22 cellular contexts compared by ENCODE assay signal in the genomic region with DNA sequence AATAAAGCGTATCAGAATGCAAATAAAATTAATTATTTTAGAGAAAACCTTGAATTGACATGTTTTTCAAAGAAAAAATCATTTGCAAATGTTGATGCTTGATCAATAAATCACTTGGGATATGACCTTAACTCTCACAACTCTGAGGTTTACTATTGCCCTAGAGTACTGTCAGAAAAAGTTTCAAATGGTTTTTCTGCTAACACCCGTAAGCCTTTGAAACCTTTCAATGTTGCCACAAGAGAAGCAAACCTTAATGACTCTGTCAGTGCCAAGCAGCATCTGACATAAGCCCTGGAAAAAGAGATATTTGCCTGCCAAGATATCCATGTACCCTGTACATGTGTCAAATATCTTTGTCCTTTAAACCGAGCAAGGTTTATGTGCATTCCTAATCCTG.
"Had no signal": no experiment of that assay in that cellular context is flagged by ENCODE, and none has a peak within 500 bp of the region (broad histone marks: within the 10 kb centered on the region; RNA-seq: fewer than 3 reads in every experiment).

No MANE protein-coding gene starts in this region.

- DNase-seq: naive thymus-derived CD8-positive, alpha-beta T cell; nephron progenitor cell; occipital lobe; ovary; posterior cingulate gyrus; psoas muscle; right cardiac atrium; right lobe of liver; sigmoid colon; small intestine; stimulated activated CD4-positive, alpha-beta T cell treated with anti-CD3 and anti-CD28 coated beads, Interleukin-15, amount 100 ng/mL, for 24 hours; stimulated activated CD4-positive, alpha-beta T cell treated with anti-CD3 and anti-CD28 coated beads, Interleukin-2, amount 100 ng/mL, for 24 hours; stimulated activated CD4-positive, alpha-beta T cell treated with anti-CD3 and anti-CD28 coated beads, Interleukin-2, amount 100 ng/mL, for 48 hours; stimulated activated CD4-positive, alpha-beta T cell treated with anti-CD3 and anti-CD28 coated beads, Interleukin-4, amount 100 ng/mL, for 24 hours; stimulated activated naive B cell treated with anti-CD40 and anti-IgM and Interleukin-4, amounts not matched to agents 10 μg/mL and 1 μg/mL and 100 μg/mL, for 72 hours; stimulated activated naive CD4-positive, alpha-beta T cell treated with Interleukin-2 at 50 U/mL for 16 hours; stomach; thyroid gland; trophoblast cell; upper lobe of left lung had no signal

- ATAC-seq: naive thymus-derived CD8-positive, alpha-beta T cell; natural killer cell treated with Interleukin-12 subunit alpha and Interleukin-12 subunit beta and Interleukin-15 and Interleukin-18, amount 100 ng/mL, for 72 hours; psoas muscle; right cardiac atrium; right lobe of liver; stimulated activated effector memory CD8-positive, alpha-beta T cell treated with anti-CD3 and anti-CD28 coated beads, Interleukin-12 subunit alpha, Interleukin-12 subunit beta, amount 100 ng/mL, for 72 hours; stimulated activated naive B cell treated with anti-CD40 and anti-IgM and Interleukin-4, amounts not matched to agents 10 μg/mL and 1 μg/mL and 100 μg/mL, for 72 hours had no signal
